Comparison of ENCODE assay signal across 2 cellular contexts in genomic region chr19:53308339-53308811, GRCh38.
TF ChIP-seq lines count a peak whose summit lies in the region.

No MANE protein-coding gene starts in this region.

TF ChIP-seq in GM23338, 12 proteins besides CTCF, POLR2A, EP300 and RAD21 (continued from another document):
- TF ChIP-seq ZNF462 (CRISPR knock-in tag; IDR thresholded peaks at IDR 0.05): no peak
- no peak for TF ChIP-seq REST (IDR thresholded peaks at IDR 0.05; ENCODE audit: unreplicated experiment)
- TF ChIP-seq EZH2phosphoT487 (IDR thresholded peaks at IDR 0.05; ENCODE audit: unreplicated experiment): no peak
- TF ChIP-seq ZNF114 (CRISPR knock-in tag; IDR thresholded peaks at IDR 0.05): no peak
- TF ChIP-seq EZH2 (IDR thresholded peaks at IDR 0.05; ENCODE audit: low read depth, unreplicated experiment): no peak
- TF ChIP-seq ZNF331 (CRISPR knock-in tag; IDR thresholded peaks at IDR 0.05; ENCODE audit: low read depth): no peak
- TF ChIP-seq JUNB (IDR thresholded peaks at IDR 0.05; ENCODE audit: unreplicated experiment): no peak
- TF ChIP-seq CREB1 (CRISPR knock-in tag; IDR thresholded peaks at IDR 0.05; ENCODE audit: low read depth): no peak
TF ChIP-seq in GM23338: peak in this region for 0.

TF ChIP-seq in liver, 16 proteins besides CTCF, POLR2A, EP300 and RAD21 (continued from another document):
- TF ChIP-seq REST (IDR thresholded peaks at IDR 0.05) (no peak), TAF1 (conservative IDR thresholded peaks at IDR 0.05) (no peak), HNF4A (conservative IDR thresholded peaks at IDR 0.05) (no peak), JUND (IDR thresholded peaks at IDR 0.05) (no peak), EGR1 (IDR thresholded peaks at IDR 0.05; ENCODE audit: low read depth in 2 of 2) (no peak)
- TF ChIP-seq, protein P1, sequence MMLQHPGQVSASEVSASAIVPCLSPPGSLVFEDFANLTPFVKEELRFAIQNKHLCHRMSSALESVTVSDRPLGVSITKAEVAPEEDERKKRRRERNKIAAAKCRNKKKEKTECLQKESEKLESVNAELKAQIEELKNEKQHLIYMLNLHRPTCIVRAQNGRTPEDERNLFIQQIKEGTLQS (IDR thresholded peaks at IDR 0.05): no peak
